Comparison of ENCODE assay signal across 19 cellular contexts in the genomic region with DNA sequence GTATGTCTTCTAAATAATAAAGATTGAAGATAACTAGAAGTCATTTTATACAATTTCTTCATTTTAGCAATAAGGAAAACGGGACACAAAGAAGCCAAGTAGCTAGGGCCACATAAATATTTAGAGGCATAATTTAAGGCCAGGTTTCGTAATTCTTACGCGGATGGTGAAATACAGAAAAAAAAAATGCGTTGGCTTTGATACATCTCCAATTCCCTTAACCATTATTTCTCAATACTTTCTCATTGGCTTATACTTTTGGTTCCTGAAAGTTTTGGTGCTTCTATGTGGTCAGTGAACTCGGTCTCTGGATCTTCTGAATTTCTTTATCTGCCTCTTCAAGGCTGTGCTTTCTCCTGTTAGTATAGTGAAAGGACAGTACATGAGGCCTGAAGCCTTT.
"Had no signal": no experiment of that assay in that cellular context is flagged by ENCODE, and none has a peak within 500 bp of the region (broad histone marks: within the 10 kb centered on the region; RNA-seq: fewer than 3 reads in every experiment).

No MANE protein-coding gene starts in this region.

- H3K4me3 ChIP-seq: esophagus squamous epithelium, gastroesophageal sphincter, prostate gland had no signal

- DNase-seq: activated B cell treated with CpG ODN at 0.5 μM for 24 hours; activated CD4-positive, alpha-beta T cell treated with anti-CD3 and anti-CD28 coated beads, Interleukin-2, amount 10 ng/mL, durations not matched to agents 7 days and 5 days; activated naive CD4-positive, alpha-beta T cell; activated naive CD8-positive, alpha-beta T cell treated with anti-CD3 and anti-CD28 coated beads, Interleukin-2, amount 10 ng/mL, durations not matched to agents 7 days and 5 days; cortex of kidney; effector CD4-positive, alpha-beta T cell; esophagus squamous epithelium; naive thymus-derived CD8-positive, alpha-beta T cell; right cardiac atrium; small intestine; stimulated activated CD4-positive, alpha-beta T cell treated with anti-CD3 and anti-CD28 coated beads, Interleukin-4, amount 100 ng/mL, for 4 hours; stimulated activated CD8-positive, alpha-beta memory T cell treated with anti-CD3 and anti-CD28 coated beads, Interleukin-4, amount 100 ng/mL, for 48 hours; stimulated activated naive CD4-positive, alpha-beta T cell treated with Interleukin-2 at 50 U/mL for 16 hours; T-helper 2 cell had no signal

- H3K27ac ChIP-seq: esophagus squamous epithelium, gastroesophageal sphincter, prostate gland had no signal

- H3K36me3 ChIP-seq: esophagus squamous epithelium, gastroesophageal sphincter, prostate gland had no signal

- H3K27me3 Mint-ChIP-seq: activated B cell treated with CpG ODN at 0.5 μM for 24 hours; activated CD4-positive, alpha-beta T cell treated with anti-CD3 and anti-CD28 coated beads, Interleukin-2, amount 10 ng/mL, durations not matched to agents 7 days and 5 days; activated naive CD8-positive, alpha-beta T cell treated with anti-CD3 and anti-CD28 coated beads, Interleukin-2, amount 10 ng/mL, durations not matched to agents 7 days and 5 days; brain; naive thymus-derived CD8-positive, alpha-beta T cell had no signal

- H3K4me1 ChIP-seq: gastroesophageal sphincter, prostate gland had no signal

- H3K4me3 Mint-ChIP-seq: activated B cell treated with CpG ODN at 0.5 μM for 24 hours; activated CD4-positive, alpha-beta T cell treated with anti-CD3 and anti-CD28 coated beads, Interleukin-2, amount 10 ng/mL, durations not matched to agents 7 days and 5 days; activated naive CD8-positive, alpha-beta T cell treated with anti-CD3 and anti-CD28 coated beads, Interleukin-2, amount 10 ng/mL, durations not matched to agents 7 days and 5 days; activated T-helper 1 cell treated with anti-CD3 and anti-CD28 coated beads, Interleukin-12 subunit alpha, Interleukin-12 subunit beta, Interleukin-2, Interleukin-4 antibody, amounts not matched to agents 30 ng/mL and 10 ng/mL and 1 ng/mL, durations not matched to agents 14 hours and 24 hours and 36 hours; brain; naive thymus-derived CD8-positive, alpha-beta T cell; type B pancreatic cell had no signal

- H3K27ac Mint-ChIP-seq: activated B cell treated with CpG ODN at 0.5 μM for 24 hours; activated CD4-positive, alpha-beta T cell treated with anti-CD3 and anti-CD28 coated beads, Interleukin-2, amount 10 ng/mL, durations not matched to agents 7 days and 5 days; activated naive CD8-positive, alpha-beta T cell treated with anti-CD3 and anti-CD28 coated beads, Interleukin-2, amount 10 ng/mL, durations not matched to agents 7 days and 5 days; activated T-helper 1 cell treated with anti-CD3 and anti-CD28 coated beads, Interleukin-12 subunit alpha, Interleukin-12 subunit beta, Interleukin-2, Interleukin-4 antibody, amounts not matched to agents 30 ng/mL and 10 ng/mL and 1 ng/mL, durations not matched to agents 14 hours and 24 hours and 36 hours; brain; naive thymus-derived CD8-positive, alpha-beta T cell; type B pancreatic cell had no signal

- H3K4me1 Mint-ChIP-seq: activated B cell treated with CpG ODN at 0.5 μM for 24 hours; activated CD4-positive, alpha-beta T cell treated with anti-CD3 and anti-CD28 coated beads, Interleukin-2, amount 10 ng/mL, durations not matched to agents 7 days and 5 days; activated naive CD8-positive, alpha-beta T cell treated with anti-CD3 and anti-CD28 coated beads, Interleukin-2, amount 10 ng/mL, durations not matched to agents 7 days and 5 days; brain; naive thymus-derived CD8-positive, alpha-beta T cell had no signal

- H3K9me3 ChIP-seq: esophagus squamous epithelium, gastroesophageal sphincter, prostate gland had no signal

- H3K36me3 Mint-ChIP-seq: activated naive CD8-positive, alpha-beta T cell treated with anti-CD3 and anti-CD28 coated beads, Interleukin-2, amount 10 ng/mL, durations not matched to agents 7 days and 5 days; brain had no signal

- ATAC-seq: gastroesophageal sphincter; naive thymus-derived CD8-positive, alpha-beta T cell; right cardiac atrium had no signal

- H3K27me3 ChIP-seq: esophagus squamous epithelium had no signal
